ENCODE assay signal across 9 cellular contexts in the genomic region with DNA sequence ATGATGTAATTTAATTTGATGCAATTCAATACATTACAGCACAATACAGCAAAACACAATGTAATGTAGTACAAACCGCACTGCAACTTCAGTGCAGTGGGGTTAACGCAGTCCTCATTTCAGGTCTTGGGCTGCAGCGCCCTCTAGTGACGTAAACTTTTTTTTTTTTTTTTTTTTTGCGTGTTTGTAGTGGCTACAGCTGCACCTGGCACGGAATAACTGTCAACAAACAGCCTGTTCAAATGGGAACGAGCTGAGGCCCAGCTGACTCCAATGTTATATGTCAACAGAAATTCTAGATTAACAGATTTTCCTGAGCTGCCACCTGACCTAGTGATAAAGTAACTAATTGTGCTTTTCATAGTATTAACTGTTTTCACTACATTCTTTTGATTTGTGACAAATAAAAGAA. TPM values are rescaled to one million over a fixed set of nuclear protein-coding genes. Genes with fewer than 3 reads are reported as not detected.
A peak's percentile ranks its signal among the peaks of the same experiment; 100 is the strongest.
DNase-seq lines count a peak whose midpoint lies in the region; ATAC-seq, FAIRE-seq and TF ChIP-seq lines count a peak whose summit lies in the region.
"Had no signal": no experiment of that assay in that cellular context is flagged by ENCODE, and none has a peak within 500 bp of the region (broad histone marks: within the 10 kb centered on the region; RNA-seq: fewer than 3 reads in every experiment).

No MANE protein-coding gene starts in this region.

- H3K36me3 ChIP-seq in bronchial epithelial cell (ENCODE audit: control insufficient read depth, insufficient read depth, low read length) (no peaks in the 10 kb centered on the region), liver (ENCODE audit: control insufficient read depth in 4 of 4, insufficient read depth in 3 of 4, low read depth in 1 of 4, low read length in 3 of 4) (no peaks in the 10 kb centered on the region)
- no peaks in the 10 kb centered on the region for H3K36me3 ChIP-seq in effector memory CD4-positive, alpha-beta T cell (ENCODE audit: control insufficient read depth, insufficient read depth, low read length)

- peaks cover 0 to 8% (median 3%) of the 10 kb centered on the region in 4 donors for H3K4me1 ChIP-seq in liver (ENCODE audit: control insufficient read depth in 4 of 4, insufficient read depth in 4 of 4, low read length in 3 of 4)
- no peaks in the 10 kb centered on the region for H3K4me1 ChIP-seq in effector memory CD4-positive, alpha-beta T cell (ENCODE audit: control insufficient read depth, insufficient read depth, low read length, poor library complexity, severe bottlenecking)

- no peaks in the 10 kb centered on the region for H3K9me3 ChIP-seq in liver (ENCODE audit: control insufficient read depth in 4 of 4, low read length in 3 of 4)
- no peaks in the 10 kb centered on the region for H3K9me3 ChIP-seq in effector memory CD4-positive, alpha-beta T cell (ENCODE audit: control insufficient read depth, low read length)

- no peak overlapping the region for H3K9ac ChIP-seq in liver (ENCODE audit: low read depth in 1 of 2, low read length in 2 of 2)

- peak; percentile 65 for ATAC-seq in GM21381 (IDR thresholded peaks at IDR 0.05; ENCODE audit: unreplicated experiment)
- ATAC-seq: effector memory CD8-positive, alpha-beta T cell had no signal

- H3K4me3 ChIP-seq in bronchial epithelial cell (ENCODE audit: low read depth, low read length) (no peak overlapping the region), liver (ENCODE audit: low read depth in 1 of 3, low read length in 3 of 3) (no peak overlapping the region)
- no peak overlapping the region for H3K4me3 ChIP-seq in effector memory CD4-positive, alpha-beta T cell (ENCODE audit: insufficient read depth, low read depth, low read length, poor library complexity, severe bottlenecking)

- peak; percentile 7 for DNase-seq in activated CD4-positive, alpha-beta T cell treated with anti-CD3 and anti-CD28 coated beads for 48 hours
- no peak for DNase-seq in activated CD4-positive, alpha-beta T cell treated with anti-CD3 and anti-CD28 coated beads for 1 hour
- DNase-seq in HT-29 (ENCODE audit: low spot score) (peak; percentile 90), NCI-H82 (lab: John Stamatoyannopoulos, UW) (peak; percentile 54), bronchial epithelial cell (ENCODE audit: low read depth) (peak; percentile 38)
- no peak for DNase-seq in effector memory CD4-positive, alpha-beta T cell

- H3K27me3 ChIP-seq in bronchial epithelial cell (ENCODE audit: control insufficient read depth, insufficient read depth, low read length) (no peaks in the 10 kb centered on the region), liver (ENCODE audit: control insufficient read depth in 4 of 4, insufficient read depth in 4 of 4, low read length in 3 of 4) (no peaks in the 10 kb centered on the region)
- H3K27me3 ChIP-seq in effector memory CD4-positive, alpha-beta T cell (replicated peaks; ENCODE audit: control insufficient read depth, insufficient read depth, low read length, poor library complexity, severe bottlenecking) = no peaks in the 10 kb centered on the region

- no peak overlapping the region for H3K27ac ChIP-seq in liver (ENCODE audit: low read depth in 1 of 2, low read length in 2 of 2)
- H3K27ac ChIP-seq in effector memory CD4-positive, alpha-beta T cell (ENCODE audit: insufficient read depth, low read length, poor library complexity, severe bottlenecking) = no peak overlapping the region

- no peak for FAIRE-seq in bronchial epithelial cell (lab: Jason Lieb, UNC)

- TF ChIP-seq CTCF in bronchial epithelial cell (IDR thresholded peaks at IDR 0.05; ENCODE audit: insufficient read depth, low read length, severe bottlenecking) (peak; percentile 55), liver (IDR thresholded peaks at IDR 0.05; ENCODE audit: low read depth, low read length, missing input control) (peak; percentile 63)

- WGBS in liver = 0% methylated on average over 7 of the region's 7 CpGs

- peak; percentile 95 to 96 for TF ChIP-seq RAD21 in liver (IDR thresholded peaks at IDR 0.05)

TF ChIP-seq in liver, 16 proteins besides CTCF, POLR2A, EP300 and RAD21:
- peak; percentile 33 for TF ChIP-seq FOXA1 (IDR thresholded peaks at IDR 0.05)
- TF ChIP-seq, protein P1, sequence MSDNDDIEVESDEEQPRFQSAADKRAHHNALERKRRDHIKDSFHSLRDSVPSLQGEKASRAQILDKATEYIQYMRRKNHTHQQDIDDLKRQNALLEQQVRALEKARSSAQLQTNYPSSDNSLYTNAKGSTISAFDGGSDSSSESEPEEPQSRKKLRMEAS (IDR thresholded peaks at IDR 0.05) = peak; percentile 26
- TF ChIP-seq EGR1 (IDR thresholded peaks at IDR 0.05; ENCODE audit: low read depth in 2 of 2) = no peak
- peak; percentile 8 to 52 for TF ChIP-seq HNF4A (conservative IDR thresholded peaks at IDR 0.05)
- TF ChIP-seq GABPA (IDR thresholded peaks at IDR 0.05 in 1 of 2, conservative IDR thresholded peaks at IDR 0.05 in 1 of 2) = no peak
- TF ChIP-seq, protein P2, sequence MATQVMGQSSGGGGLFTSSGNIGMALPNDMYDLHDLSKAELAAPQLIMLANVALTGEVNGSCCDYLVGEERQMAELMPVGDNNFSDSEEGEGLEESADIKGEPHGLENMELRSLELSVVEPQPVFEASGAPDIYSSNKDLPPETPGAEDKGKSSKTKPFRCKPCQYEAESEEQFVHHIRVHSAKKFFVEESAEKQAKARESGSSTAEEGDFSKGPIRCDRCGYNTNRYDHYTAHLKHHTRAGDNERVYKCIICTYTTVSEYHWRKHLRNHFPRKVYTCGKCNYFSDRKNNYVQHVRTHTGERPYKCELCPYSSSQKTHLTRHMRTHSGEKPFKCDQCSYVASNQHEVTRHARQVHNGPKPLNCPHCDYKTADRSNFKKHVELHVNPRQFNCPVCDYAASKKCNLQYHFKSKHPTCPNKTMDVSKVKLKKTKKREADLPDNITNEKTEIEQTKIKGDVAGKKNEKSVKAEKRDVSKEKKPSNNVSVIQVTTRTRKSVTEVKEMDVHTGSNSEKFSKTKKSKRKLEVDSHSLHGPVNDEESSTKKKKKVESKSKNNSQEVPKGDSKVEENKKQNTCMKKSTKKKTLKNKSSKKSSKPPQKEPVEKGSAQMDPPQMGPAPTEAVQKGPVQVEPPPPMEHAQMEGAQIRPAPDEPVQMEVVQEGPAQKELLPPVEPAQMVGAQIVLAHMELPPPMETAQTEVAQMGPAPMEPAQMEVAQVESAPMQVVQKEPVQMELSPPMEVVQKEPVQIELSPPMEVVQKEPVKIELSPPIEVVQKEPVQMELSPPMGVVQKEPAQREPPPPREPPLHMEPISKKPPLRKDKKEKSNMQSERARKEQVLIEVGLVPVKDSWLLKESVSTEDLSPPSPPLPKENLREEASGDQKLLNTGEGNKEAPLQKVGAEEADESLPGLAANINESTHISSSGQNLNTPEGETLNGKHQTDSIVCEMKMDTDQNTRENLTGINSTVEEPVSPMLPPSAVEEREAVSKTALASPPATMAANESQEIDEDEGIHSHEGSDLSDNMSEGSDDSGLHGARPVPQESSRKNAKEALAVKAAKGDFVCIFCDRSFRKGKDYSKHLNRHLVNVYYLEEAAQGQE (IDR thresholded peaks at IDR 0.05) = no peak
- peak; percentile 39 for TF ChIP-seq YY1 (IDR thresholded peaks at IDR 0.05)
- TF ChIP-seq SP1 (IDR thresholded peaks at IDR 0.05) = peak; percentile 29
- TF ChIP-seq TAF1 (conservative IDR thresholded peaks at IDR 0.05) = no peak
- TF ChIP-seq, protein P3, sequence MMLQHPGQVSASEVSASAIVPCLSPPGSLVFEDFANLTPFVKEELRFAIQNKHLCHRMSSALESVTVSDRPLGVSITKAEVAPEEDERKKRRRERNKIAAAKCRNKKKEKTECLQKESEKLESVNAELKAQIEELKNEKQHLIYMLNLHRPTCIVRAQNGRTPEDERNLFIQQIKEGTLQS (IDR thresholded peaks at IDR 0.05) = no peak
- TF ChIP-seq NR2F2 (IDR thresholded peaks at IDR 0.05) = no peak
- peak in 1 of 2 donors; percentile 44 for TF ChIP-seq RXRA (IDR thresholded peaks at IDR 0.05)
- no peak for TF ChIP-seq HNF4G (IDR thresholded peaks at IDR 0.05)
- TF ChIP-seq, protein P4, sequence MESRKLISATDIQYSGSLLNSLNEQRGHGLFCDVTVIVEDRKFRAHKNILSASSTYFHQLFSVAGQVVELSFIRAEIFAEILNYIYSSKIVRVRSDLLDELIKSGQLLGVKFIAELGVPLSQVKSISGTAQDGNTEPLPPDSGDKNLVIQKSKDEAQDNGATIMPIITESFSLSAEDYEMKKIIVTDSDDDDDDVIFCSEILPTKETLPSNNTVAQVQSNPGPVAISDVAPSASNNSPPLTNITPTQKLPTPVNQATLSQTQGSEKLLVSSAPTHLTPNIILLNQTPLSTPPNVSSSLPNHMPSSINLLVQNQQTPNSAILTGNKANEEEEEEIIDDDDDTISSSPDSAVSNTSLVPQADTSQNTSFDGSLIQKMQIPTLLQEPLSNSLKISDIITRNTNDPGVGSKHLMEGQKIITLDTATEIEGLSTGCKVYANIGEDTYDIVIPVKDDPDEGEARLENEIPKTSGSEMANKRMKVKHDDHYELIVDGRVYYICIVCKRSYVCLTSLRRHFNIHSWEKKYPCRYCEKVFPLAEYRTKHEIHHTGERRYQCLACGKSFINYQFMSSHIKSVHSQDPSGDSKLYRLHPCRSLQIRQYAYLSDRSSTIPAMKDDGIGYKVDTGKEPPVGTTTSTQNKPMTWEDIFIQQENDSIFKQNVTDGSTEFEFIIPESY (IDR thresholded peaks at IDR 0.05) = peak; percentile 48
- TF ChIP-seq FOXA2 (IDR thresholded peaks at IDR 0.05) = peak; percentile 68
- TF ChIP-seq JUND (IDR thresholded peaks at IDR 0.05) = peak in 1 of 2 donors; percentile 11

RNA-seq across cellular contexts. Expression of a gene that starts 33.5 kb away (rescaled TPM):
- 2.3 and 3.9 TPM in 2 replicates for total RNA-seq in HT-29 (2014; rRNA removed; shearing (Covaris generic))
- total RNA-seq in bronchial epithelial cell = 7.4 and 14.8 TPM in 2 replicates
- total RNA-seq in liver = under 1 TPM; 0.08 to 0.09 TPM
- under 1 TPM; 0.15 to 0.38 TPM for polyA plus RNA-seq in liver

Comparison
In these comparisons a context has a peak if more than half of its experiments do, and no peak if none do; other contexts are left out.
1. DNase-seq: peak in activated CD4-positive, alpha-beta T cell treated with anti-CD3 and anti-CD28 coated beads for 48 hours (single experiment), HT-29 (single experiment), NCI-H82 (single experiment) and bronchial epithelial cell (single experiment); none in activated CD4-positive, alpha-beta T cell treated with anti-CD3 and anti-CD28 coated beads for 1 hour (single experiment) and effector memory CD4-positive, alpha-beta T cell (0 of 3).